In the genomic region with DNA sequence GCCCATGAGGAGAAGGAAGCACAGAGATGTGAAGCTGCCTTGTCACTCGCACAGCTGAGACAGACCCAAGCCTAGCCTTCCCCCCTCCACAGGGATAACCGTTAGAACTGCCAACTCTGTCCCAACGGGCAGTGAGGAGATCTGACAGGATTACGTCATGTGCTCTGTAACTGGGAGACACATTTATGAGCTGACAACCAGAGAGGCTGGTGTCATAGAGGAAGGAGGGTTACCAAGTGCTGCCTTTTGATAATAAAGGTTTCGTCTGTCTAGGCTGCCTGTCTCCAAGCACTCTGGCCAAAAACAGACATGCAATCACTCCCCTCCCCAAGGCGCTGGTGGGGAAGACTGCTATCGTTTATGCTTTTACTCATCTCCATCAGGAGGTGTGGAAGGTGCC, we compare ENCODE assay signal across 1 cellular context.
TF ChIP-seq lines count a peak whose summit lies in the region.

No MANE protein-coding gene starts in this region.

TF ChIP-seq in HEK293, 187 proteins besides CTCF, POLR2A, EP300 and RAD21 (continued from another document and continues in another):
- TF ChIP-seq, protein P1, sequence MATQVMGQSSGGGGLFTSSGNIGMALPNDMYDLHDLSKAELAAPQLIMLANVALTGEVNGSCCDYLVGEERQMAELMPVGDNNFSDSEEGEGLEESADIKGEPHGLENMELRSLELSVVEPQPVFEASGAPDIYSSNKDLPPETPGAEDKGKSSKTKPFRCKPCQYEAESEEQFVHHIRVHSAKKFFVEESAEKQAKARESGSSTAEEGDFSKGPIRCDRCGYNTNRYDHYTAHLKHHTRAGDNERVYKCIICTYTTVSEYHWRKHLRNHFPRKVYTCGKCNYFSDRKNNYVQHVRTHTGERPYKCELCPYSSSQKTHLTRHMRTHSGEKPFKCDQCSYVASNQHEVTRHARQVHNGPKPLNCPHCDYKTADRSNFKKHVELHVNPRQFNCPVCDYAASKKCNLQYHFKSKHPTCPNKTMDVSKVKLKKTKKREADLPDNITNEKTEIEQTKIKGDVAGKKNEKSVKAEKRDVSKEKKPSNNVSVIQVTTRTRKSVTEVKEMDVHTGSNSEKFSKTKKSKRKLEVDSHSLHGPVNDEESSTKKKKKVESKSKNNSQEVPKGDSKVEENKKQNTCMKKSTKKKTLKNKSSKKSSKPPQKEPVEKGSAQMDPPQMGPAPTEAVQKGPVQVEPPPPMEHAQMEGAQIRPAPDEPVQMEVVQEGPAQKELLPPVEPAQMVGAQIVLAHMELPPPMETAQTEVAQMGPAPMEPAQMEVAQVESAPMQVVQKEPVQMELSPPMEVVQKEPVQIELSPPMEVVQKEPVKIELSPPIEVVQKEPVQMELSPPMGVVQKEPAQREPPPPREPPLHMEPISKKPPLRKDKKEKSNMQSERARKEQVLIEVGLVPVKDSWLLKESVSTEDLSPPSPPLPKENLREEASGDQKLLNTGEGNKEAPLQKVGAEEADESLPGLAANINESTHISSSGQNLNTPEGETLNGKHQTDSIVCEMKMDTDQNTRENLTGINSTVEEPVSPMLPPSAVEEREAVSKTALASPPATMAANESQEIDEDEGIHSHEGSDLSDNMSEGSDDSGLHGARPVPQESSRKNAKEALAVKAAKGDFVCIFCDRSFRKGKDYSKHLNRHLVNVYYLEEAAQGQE (tag by site-specific recombination; IDR thresholded peaks at IDR 0.05), result no peak
- no peak for TF ChIP-seq ZNF175 (tag by site-specific recombination; IDR thresholded peaks at IDR 0.05)
- no peak for TF ChIP-seq BCL11B (tag by site-specific recombination; IDR thresholded peaks at IDR 0.05; ENCODE audit: low read depth)
- no peak for TF ChIP-seq ZFHX2 (tag by site-specific recombination; conservative IDR thresholded peaks at IDR 0.05)
- TF ChIP-seq ZNF529 (tag by site-specific recombination; IDR thresholded peaks at IDR 0.05; ENCODE audit: insufficient replicate concordance), result no peak
- peak; percentile 70; the same call in 1 of the 2 replicates for TF ChIP-seq ZNF843 (tag by site-specific recombination; IDR thresholded peaks at IDR 0.05)
- TF ChIP-seq RBAK (tag by site-specific recombination; IDR thresholded peaks at IDR 0.05), result no peak
- no peak for TF ChIP-seq SCRT2 (tag by site-specific recombination; IDR thresholded peaks at IDR 0.05)
- no peak for TF ChIP-seq ZNF324 (tag by site-specific recombination; IDR thresholded peaks at IDR 0.05)
- no peak for TF ChIP-seq ZNF830 (tag by site-specific recombination; IDR thresholded peaks at IDR 0.05; ENCODE audit: low read depth)
- no peak for TF ChIP-seq ZNF423 (tag by site-specific recombination; IDR thresholded peaks at IDR 0.05)
- no peak for TF ChIP-seq ZNF610 (tag by site-specific recombination; IDR thresholded peaks at IDR 0.05; ENCODE audit: borderline replicate concordance)
- TF ChIP-seq ZNF48 (tag by site-specific recombination; IDR thresholded peaks at IDR 0.05), result no peak
- TF ChIP-seq ZNF350 (tag by site-specific recombination; IDR thresholded peaks at IDR 0.05), result no peak
- no peak for TF ChIP-seq ZNF658 (tag by site-specific recombination; IDR thresholded peaks at IDR 0.05)
- no peak for TF ChIP-seq GLI4 (tag by site-specific recombination; IDR thresholded peaks at IDR 0.05)
- TF ChIP-seq ZNF600 (tag by site-specific recombination; IDR thresholded peaks at IDR 0.05), result 0 out of 2 replicates have a peak, but pooled peaks have one; percentile 46
- TF ChIP-seq ZNF221 (tag by site-specific recombination; IDR thresholded peaks at IDR 0.05; ENCODE audit: borderline replicate concordance), result no peak
- TF ChIP-seq ZNF155 (tag by site-specific recombination; IDR thresholded peaks at IDR 0.05), result no peak
- no peak for TF ChIP-seq ZNF433 (tag by site-specific recombination; IDR thresholded peaks at IDR 0.05; ENCODE audit: low read depth)
- TF ChIP-seq, protein P2, sequence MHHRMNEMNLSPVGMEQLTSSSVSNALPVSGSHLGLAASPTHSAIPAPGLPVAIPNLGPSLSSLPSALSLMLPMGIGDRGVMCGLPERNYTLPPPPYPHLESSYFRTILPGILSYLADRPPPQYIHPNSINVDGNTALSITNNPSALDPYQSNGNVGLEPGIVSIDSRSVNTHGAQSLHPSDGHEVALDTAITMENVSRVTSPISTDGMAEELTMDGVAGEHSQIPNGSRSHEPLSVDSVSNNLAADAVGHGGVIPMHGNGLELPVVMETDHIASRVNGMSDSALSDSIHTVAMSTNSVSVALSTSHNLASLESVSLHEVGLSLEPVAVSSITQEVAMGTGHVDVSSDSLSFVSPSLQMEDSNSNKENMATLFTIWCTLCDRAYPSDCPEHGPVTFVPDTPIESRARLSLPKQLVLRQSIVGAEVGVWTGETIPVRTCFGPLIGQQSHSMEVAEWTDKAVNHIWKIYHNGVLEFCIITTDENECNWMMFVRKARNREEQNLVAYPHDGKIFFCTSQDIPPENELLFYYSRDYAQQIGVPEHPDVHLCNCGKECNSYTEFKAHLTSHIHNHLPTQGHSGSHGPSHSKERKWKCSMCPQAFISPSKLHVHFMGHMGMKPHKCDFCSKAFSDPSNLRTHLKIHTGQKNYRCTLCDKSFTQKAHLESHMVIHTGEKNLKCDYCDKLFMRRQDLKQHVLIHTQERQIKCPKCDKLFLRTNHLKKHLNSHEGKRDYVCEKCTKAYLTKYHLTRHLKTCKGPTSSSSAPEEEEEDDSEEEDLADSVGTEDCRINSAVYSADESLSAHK (tag by site-specific recombination; IDR thresholded peaks at IDR 0.05), result no peak
- TF ChIP-seq ZNF776 (tag by site-specific recombination; IDR thresholded peaks at IDR 0.05; ENCODE audit: borderline replicate concordance), result no peak
- TF ChIP-seq ZNF292 (tag by site-specific recombination; IDR thresholded peaks at IDR 0.05; ENCODE audit: borderline replicate concordance, low read depth), result no peak
- TF ChIP-seq ZNF112 (tag by site-specific recombination; IDR thresholded peaks at IDR 0.05), result no peak
- peak; percentile 69 for TF ChIP-seq OSR2 (tag by site-specific recombination; IDR thresholded peaks at IDR 0.05)
- TF ChIP-seq ZNF596 (tag by site-specific recombination; IDR thresholded peaks at IDR 0.05), result no peak
- peak; percentile 96 for TF ChIP-seq ZNF629 (tag by site-specific recombination; IDR thresholded peaks at IDR 0.05)
- no peak for TF ChIP-seq PRDM1 (tag by site-specific recombination; IDR thresholded peaks at IDR 0.05)
- peak; percentile 53; the same call in 1 of the 2 replicates for TF ChIP-seq KLF16 (tag by site-specific recombination; IDR thresholded peaks at IDR 0.05)
- TF ChIP-seq ZNF561 (tag by site-specific recombination; IDR thresholded peaks at IDR 0.05; ENCODE audit: borderline replicate concordance), result peak; percentile 75
- TF ChIP-seq ZNF132 (tag by site-specific recombination; IDR thresholded peaks at IDR 0.05; ENCODE audit: borderline replicate concordance), result no peak
- TF ChIP-seq, protein P3, sequence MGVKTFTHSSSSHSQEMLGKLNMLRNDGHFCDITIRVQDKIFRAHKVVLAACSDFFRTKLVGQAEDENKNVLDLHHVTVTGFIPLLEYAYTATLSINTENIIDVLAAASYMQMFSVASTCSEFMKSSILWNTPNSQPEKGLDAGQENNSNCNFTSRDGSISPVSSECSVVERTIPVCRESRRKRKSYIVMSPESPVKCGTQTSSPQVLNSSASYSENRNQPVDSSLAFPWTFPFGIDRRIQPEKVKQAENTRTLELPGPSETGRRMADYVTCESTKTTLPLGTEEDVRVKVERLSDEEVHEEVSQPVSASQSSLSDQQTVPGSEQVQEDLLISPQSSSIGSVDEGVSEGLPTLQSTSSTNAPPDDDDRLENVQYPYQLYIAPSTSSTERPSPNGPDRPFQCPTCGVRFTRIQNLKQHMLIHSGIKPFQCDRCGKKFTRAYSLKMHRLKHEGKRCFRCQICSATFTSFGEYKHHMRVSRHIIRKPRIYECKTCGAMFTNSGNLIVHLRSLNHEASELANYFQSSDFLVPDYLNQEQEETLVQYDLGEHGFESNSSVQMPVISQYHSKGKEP (tag by site-specific recombination; IDR thresholded peaks at IDR 0.05), result no peak
- TF ChIP-seq ZNF394 (tag by site-specific recombination; IDR thresholded peaks at IDR 0.05; ENCODE audit: borderline replicate concordance), result no peak
- TF ChIP-seq WT1 (tag by site-specific recombination; IDR thresholded peaks at IDR 0.05), result no peak; the same call in 1 of the 2 replicates
- TF ChIP-seq, protein P4, sequence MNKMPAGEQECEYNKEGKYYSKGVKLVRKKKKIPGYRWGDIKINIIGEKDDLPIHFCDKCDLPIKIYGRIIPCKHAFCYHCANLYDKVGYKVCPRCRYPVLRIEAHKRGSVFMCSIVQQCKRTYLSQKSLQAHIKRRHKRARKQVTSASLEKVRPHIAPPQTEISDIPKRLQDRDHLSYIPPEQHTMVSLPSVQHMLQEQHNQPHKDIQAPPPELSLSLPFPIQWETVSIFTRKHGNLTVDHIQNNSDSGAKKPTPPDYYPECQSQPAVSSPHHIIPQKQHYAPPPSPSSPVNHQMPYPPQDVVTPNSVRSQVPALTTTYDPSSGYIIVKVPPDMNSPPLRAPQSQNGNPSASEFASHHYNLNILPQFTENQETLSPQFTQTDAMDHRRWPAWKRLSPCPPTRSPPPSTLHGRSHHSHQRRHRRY (tag by site-specific recombination; IDR thresholded peaks at IDR 0.05), result no peak
- TF ChIP-seq TCF7L2 (IDR thresholded peaks at IDR 0.05; ENCODE audit: borderline replicate concordance, low read depth, low read length), result no peak
- no peak for TF ChIP-seq ZNF214 (tag by site-specific recombination; IDR thresholded peaks at IDR 0.05; ENCODE audit: borderline replicate concordance)
- no peak for TF ChIP-seq ZNF10 (tag by site-specific recombination; IDR thresholded peaks at IDR 0.05)
- TF ChIP-seq, protein P5, sequence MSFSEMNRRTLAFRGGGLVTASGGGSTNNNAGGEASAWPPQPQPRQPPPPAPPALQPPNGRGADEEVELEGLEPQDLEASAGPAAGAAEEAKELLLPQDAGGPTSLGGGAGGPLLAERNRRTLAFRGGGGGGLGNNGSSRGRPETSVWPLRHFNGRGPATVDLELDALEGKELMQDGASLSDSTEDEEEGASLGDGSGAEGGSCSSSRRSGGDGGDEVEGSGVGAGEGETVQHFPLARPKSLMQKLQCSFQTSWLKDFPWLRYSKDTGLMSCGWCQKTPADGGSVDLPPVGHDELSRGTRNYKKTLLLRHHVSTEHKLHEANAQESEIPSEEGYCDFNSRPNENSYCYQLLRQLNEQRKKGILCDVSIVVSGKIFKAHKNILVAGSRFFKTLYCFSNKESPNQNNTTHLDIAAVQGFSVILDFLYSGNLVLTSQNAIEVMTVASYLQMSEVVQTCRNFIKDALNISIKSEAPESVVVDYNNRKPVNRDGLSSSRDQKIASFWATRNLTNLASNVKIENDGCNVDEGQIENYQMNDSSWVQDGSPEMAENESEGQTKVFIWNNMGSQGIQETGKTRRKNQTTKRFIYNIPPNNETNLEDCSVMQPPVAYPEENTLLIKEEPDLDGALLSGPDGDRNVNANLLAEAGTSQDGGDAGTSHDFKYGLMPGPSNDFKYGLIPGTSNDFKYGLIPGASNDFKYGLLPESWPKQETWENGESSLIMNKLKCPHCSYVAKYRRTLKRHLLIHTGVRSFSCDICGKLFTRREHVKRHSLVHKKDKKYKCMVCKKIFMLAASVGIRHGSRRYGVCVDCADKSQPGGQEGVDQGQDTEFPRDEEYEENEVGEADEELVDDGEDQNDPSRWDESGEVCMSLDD (tag by site-specific recombination; IDR thresholded peaks at IDR 0.05), result no peak
- TF ChIP-seq, protein P6, sequence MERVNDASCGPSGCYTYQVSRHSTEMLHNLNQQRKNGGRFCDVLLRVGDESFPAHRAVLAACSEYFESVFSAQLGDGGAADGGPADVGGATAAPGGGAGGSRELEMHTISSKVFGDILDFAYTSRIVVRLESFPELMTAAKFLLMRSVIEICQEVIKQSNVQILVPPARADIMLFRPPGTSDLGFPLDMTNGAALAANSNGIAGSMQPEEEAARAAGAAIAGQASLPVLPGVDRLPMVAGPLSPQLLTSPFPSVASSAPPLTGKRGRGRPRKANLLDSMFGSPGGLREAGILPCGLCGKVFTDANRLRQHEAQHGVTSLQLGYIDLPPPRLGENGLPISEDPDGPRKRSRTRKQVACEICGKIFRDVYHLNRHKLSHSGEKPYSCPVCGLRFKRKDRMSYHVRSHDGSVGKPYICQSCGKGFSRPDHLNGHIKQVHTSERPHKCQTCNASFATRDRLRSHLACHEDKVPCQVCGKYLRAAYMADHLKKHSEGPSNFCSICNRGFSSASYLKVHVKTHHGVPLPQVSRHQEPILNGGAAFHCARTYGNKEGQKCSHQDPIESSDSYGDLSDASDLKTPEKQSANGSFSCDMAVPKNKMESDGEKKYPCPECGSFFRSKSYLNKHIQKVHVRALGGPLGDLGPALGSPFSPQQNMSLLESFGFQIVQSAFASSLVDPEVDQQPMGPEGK (tag by site-specific recombination; IDR thresholded peaks at IDR 0.05), result peak; percentile 57
- no peak for TF ChIP-seq HOXC10 (CRISPR knock-in tag; IDR thresholded peaks at IDR 0.05)
- TF ChIP-seq GFI1B (tag by site-specific recombination; IDR thresholded peaks at IDR 0.05), result no peak
- TF ChIP-seq, protein P7, sequence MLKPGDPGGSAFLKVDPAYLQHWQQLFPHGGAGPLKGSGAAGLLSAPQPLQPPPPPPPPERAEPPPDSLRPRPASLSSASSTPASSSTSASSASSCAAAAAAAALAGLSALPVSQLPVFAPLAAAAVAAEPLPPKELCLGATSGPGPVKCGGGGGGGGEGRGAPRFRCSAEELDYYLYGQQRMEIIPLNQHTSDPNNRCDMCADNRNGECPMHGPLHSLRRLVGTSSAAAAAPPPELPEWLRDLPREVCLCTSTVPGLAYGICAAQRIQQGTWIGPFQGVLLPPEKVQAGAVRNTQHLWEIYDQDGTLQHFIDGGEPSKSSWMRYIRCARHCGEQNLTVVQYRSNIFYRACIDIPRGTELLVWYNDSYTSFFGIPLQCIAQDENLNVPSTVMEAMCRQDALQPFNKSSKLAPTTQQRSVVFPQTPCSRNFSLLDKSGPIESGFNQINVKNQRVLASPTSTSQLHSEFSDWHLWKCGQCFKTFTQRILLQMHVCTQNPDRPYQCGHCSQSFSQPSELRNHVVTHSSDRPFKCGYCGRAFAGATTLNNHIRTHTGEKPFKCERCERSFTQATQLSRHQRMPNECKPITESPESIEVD (tag by site-specific recombination; IDR thresholded peaks at IDR 0.05), result no peak
- no peak for TF ChIP-seq ZBTB48 (tag by site-specific recombination; IDR thresholded peaks at IDR 0.05)
- TF ChIP-seq ZNF341 (tag by site-specific recombination; IDR thresholded peaks at IDR 0.05; ENCODE audit: low read depth), result peak; percentile 79
- TF ChIP-seq, protein P8, sequence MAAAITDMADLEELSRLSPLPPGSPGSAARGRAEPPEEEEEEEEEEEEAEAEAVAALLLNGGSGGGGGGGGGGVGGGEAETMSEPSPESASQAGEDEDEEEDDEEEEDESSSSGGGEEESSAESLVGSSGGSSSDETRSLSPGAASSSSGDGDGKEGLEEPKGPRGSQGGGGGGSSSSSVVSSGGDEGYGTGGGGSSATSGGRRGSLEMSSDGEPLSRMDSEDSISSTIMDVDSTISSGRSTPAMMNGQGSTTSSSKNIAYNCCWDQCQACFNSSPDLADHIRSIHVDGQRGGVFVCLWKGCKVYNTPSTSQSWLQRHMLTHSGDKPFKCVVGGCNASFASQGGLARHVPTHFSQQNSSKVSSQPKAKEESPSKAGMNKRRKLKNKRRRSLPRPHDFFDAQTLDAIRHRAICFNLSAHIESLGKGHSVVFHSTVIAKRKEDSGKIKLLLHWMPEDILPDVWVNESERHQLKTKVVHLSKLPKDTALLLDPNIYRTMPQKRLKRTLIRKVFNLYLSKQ (tag by site-specific recombination; IDR thresholded peaks at IDR 0.05; ENCODE audit: borderline replicate concordance), result no peak
- TF ChIP-seq, protein P9, sequence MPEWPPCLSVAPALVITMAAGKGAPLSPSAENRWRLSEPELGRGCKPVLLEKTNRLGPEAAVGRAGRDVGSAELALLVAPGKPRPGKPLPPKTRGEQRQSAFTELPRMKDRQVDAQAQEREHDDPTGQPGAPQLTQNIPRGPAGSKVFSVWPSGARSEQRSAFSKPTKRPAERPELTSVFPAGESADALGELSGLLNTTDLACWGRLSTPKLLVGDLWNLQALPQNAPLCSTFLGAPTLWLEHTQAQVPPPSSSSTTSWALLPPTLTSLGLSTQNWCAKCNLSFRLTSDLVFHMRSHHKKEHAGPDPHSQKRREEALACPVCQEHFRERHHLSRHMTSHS (tag by site-specific recombination; IDR thresholded peaks at IDR 0.05), result no peak
